10 cellular contexts compared by ENCODE assay signal in genomic region chr4:123340381-123340701, GRCh38. TPM values are rescaled to one million over a fixed set of nuclear protein-coding genes. Genes with fewer than 3 reads are reported as not detected.
A peak's percentile ranks its signal among the peaks of the same experiment; 100 is the strongest.
DNase-seq lines count a peak whose midpoint lies in the region; ATAC-seq and TF ChIP-seq lines count a peak whose summit lies in the region.
"Had no signal": no experiment of that assay in that cellular context is flagged by ENCODE, and none has a peak within 500 bp of the region (broad histone marks: within the 10 kb centered on the region; RNA-seq: fewer than 3 reads in every experiment).

No MANE protein-coding gene starts in this region.

- H3K4me3 ChIP-seq in RWPE2 (ENCODE audit: severe bottlenecking) (no peak overlapping the region), fibroblast of villous mesenchyme (ENCODE audit: low read depth, low read length) (no peak overlapping the region), skeletal muscle tissue (ENCODE audit: low read length in 3 of 3) (no peak overlapping the region), lower lobe of right lung (no peak overlapping the region)

- intact Hi-C loops in lower lobe of right lung (cut with DNase I), result no loop called here

- no peak overlapping the region for H3K9ac ChIP-seq in skeletal muscle tissue (ENCODE audit: low read depth in 1 of 3, low read length in 3 of 3)

- H3K9me3 ChIP-seq in RWPE2 (ENCODE audit: severe bottlenecking), result no peaks in the 10 kb centered on the region
- no peaks in the 10 kb centered on the region for H3K9me3 ChIP-seq in skeletal muscle tissue (ENCODE audit: control insufficient read depth in 3 of 3, low read length in 3 of 3)
- no peaks in the 10 kb centered on the region for H3K9me3 ChIP-seq in lower lobe of right lung

- ATAC-seq in RWPE2 (ENCODE audit: low read depth) (peak; percentile 99), lower lobe of right lung (no peak), GM18909 (IDR thresholded peaks at IDR 0.05; ENCODE audit: poor library complexity, unreplicated experiment) (no peak)

- H3K27me3 ChIP-seq in RWPE2 (ENCODE audit: insufficient read depth, poor library complexity, severe bottlenecking) (no peaks in the 10 kb centered on the region), skeletal muscle tissue (ENCODE audit: control insufficient read depth in 3 of 3, insufficient read depth in 3 of 3, low read length in 3 of 3) (no peaks in the 10 kb centered on the region), lower lobe of right lung (ENCODE audit: low read depth) (no peaks in the 10 kb centered on the region)

- DNase-seq in H4 (ENCODE audit: low spot score), result peak; percentile 82
- DNase-seq in RWPE2 (ENCODE audit: low spot score), result no peak
- DNase-seq in fibroblast of villous mesenchyme (ENCODE audit: low read depth), result peak; percentile 72
- DNase-seq in mesenteric fat pad (ENCODE audit: low spot score), result no peak
- DNase-seq in activated naive CD4-positive, alpha-beta T cell treated with Interleukin-2 at 50 U/mL for 16 hours, result no peak
- no peak for DNase-seq in lower lobe of right lung
- DNase-seq: NCI-H2029 treated with DMSO at 0.1 percent for 48 hours; stimulated activated CD4-positive, alpha-beta T cell treated with anti-CD3 and anti-CD28 coated beads, Interleukin-4, amount 100 ng/mL, for 24 hours had no signal

- TF ChIP-seq CTCF in RWPE2 (IDR thresholded peaks at IDR 0.05; ENCODE audit: poor library complexity, severe bottlenecking) (no peak), fibroblast of villous mesenchyme (IDR thresholded peaks at IDR 0.05; ENCODE audit: insufficient read depth, low read depth, low read length) (no peak), lower lobe of right lung (IDR thresholded peaks at IDR 0.05) (no peak)

- no peaks in the 10 kb centered on the region for H3K36me3 ChIP-seq in RWPE2 (ENCODE audit: low read depth)
- H3K36me3 ChIP-seq in skeletal muscle tissue (ENCODE audit: control insufficient read depth in 3 of 3, insufficient read depth in 3 of 3, low read length in 3 of 3), result no peaks in the 10 kb centered on the region
- no peaks in the 10 kb centered on the region for H3K36me3 ChIP-seq in lower lobe of right lung

- H3K27ac ChIP-seq in RWPE2 (ENCODE audit: poor library complexity, severe bottlenecking) (peak overlapping the region; percentile 53), skeletal muscle tissue (ENCODE audit: low read depth, low read length) (peak overlapping the region; percentile 79), lower lobe of right lung (no peak overlapping the region)

- H3K4me1 ChIP-seq in RWPE2 (ENCODE audit: insufficient read depth, poor library complexity, severe bottlenecking) (peaks cover 14% of the 10 kb centered on the region), skeletal muscle tissue (ENCODE audit: control insufficient read depth in 3 of 3, insufficient read depth in 3 of 3, low read length in 3 of 3) (peaks cover 6 to 11% (median 10%) of the 10 kb centered on the region in 3 donors), lower lobe of right lung (no peaks in the 10 kb centered on the region)

RNA-seq across cellular contexts. Expression of gene SPRY1, which starts 56.3 kb away (rescaled TPM):
- total RNA-seq in H4 (2014; rRNA removed; shearing (Covaris generic)), result 1.3 and 2.6 TPM in 2 replicates
- 7.3 and 14.8 TPM in 2 replicates for total RNA-seq in fibroblast of villous mesenchyme
- total RNA-seq in skeletal muscle tissue, result 77.8 TPM
- 343 TPM for total RNA-seq in mesenteric fat pad
- total RNA-seq in lower lobe of right lung, result 86.6 TPM

Comparison
In these comparisons a context has a peak if more than half of its experiments do, and no peak if none do; other contexts are left out.
1. DNase-seq: peak in H4 (single experiment) and fibroblast of villous mesenchyme (single experiment); none in RWPE2 (single experiment), mesenteric fat pad (single experiment), activated naive CD4-positive, alpha-beta T cell treated with Interleukin-2 at 50 U/mL for 16 hours (single experiment) and lower lobe of right lung (single experiment).